Comparison of ENCODE assay signal across 8 cellular contexts in genomic region chrX:41009816-41010187, GRCh38.
DNase-seq lines count a peak whose midpoint lies in the region; ATAC-seq and TF ChIP-seq lines count a peak whose summit lies in the region.

No MANE protein-coding gene starts in this region.

- TF ChIP-seq CTCF in Calu3 (IDR thresholded peaks at IDR 0.05; ENCODE audit: unreplicated experiment): no peak
- no peak for TF ChIP-seq CTCF in esophagus muscularis mucosa (IDR thresholded peaks at IDR 0.05)
- TF ChIP-seq CTCF in psoas muscle (IDR thresholded peaks at IDR 0.05): no peak

- DNase-seq in Calu3: no peak
- no peak for DNase-seq in SJCRH30
- no peak for DNase-seq in esophagus muscularis mucosa (ENCODE audit: extremely low spot score)
- no peak for DNase-seq in psoas muscle
- no peak for DNase-seq in NCI-H2196 (lab: John Stamatoyannopoulos, UW; ENCODE audit: unreplicated experiment)
- DNase-seq in hepatic stellate cell (ENCODE audit: low spot score): no peak

- no peak for TF ChIP-seq POLR2A in esophagus muscularis mucosa (IDR thresholded peaks at IDR 0.05; ENCODE audit: low read depth)

- TF ChIP-seq EP300 in esophagus muscularis mucosa (IDR thresholded peaks at IDR 0.05): no peak

- intact Hi-C loops in Calu3 (cut with micrococcal nuclease; ENCODE audit: unreplicated experiment) (loop anchor here (5.0 kb wide), 1 partner anchor 72 kb away; no protein-coding TSS in a partner anchor), esophagus muscularis mucosa (cut with DNase I) (no loop called here), psoas muscle (cut with DNase I) (loop anchor here (2.0 to 5.0 kb wide), 2 partner anchors 72 to 73 kb away; no protein-coding TSS in a partner anchor)

- peaks cover 15% of the 10 kb centered on the region for H3K4me1 Mint-ChIP-seq in Calu3 (ENCODE audit: low read depth, unreplicated experiment)

- peak overlapping the region; percentile 72 for H3K27ac ChIP-seq in SJCRH30
- peak overlapping the region; percentile 79 to 86 (median 80) for H3K27ac ChIP-seq in esophagus muscularis mucosa (replicated peaks in 1 of 4)
- H3K27ac ChIP-seq in psoas muscle: peak overlapping the region; percentile 83

- H3K27me3 Mint-ChIP-seq in Calu3 (ENCODE audit: unreplicated experiment): no peaks in the 10 kb centered on the region

- H3K27ac Mint-ChIP-seq in Calu3 (ENCODE audit: unreplicated experiment): peak overlapping the region; percentile 86

- H3K9me3 ChIP-seq in SJCRH30 (replicated peaks) (no peaks in the 10 kb centered on the region), esophagus muscularis mucosa (no peaks in the 10 kb centered on the region), psoas muscle (no peaks in the 10 kb centered on the region)

- H3K4me3 ChIP-seq in SJCRH30: peak overlapping the region; percentile 48
- peak overlapping the region; percentile 36 to 51 (median 44) for H3K4me3 ChIP-seq in esophagus muscularis mucosa
- H3K4me3 ChIP-seq in psoas muscle: peak overlapping the region; percentile 53

- H3K9me3 Mint-ChIP-seq in Calu3 (ENCODE audit: low read depth, unreplicated experiment): no peaks in the 10 kb centered on the region

- ATAC-seq in psoas muscle (peak; percentile 60 to 75 (median 63)), HG02981 (IDR thresholded peaks at IDR 0.05; ENCODE audit: unreplicated experiment) (no peak), HG03457 (IDR thresholded peaks at IDR 0.05; ENCODE audit: unreplicated experiment) (no peak)

- peaks cover 8% of the 10 kb centered on the region for H3K36me3 Mint-ChIP-seq in Calu3 (ENCODE audit: insufficient read depth, unreplicated experiment)

- CTCF ChIA-PET in Calu3 (lab: Charles Lee): interaction anchor here (0.7 to 1.2 kb wide), 6 partner anchors 8 to 466 kb away, joined by 3 to 8 read pairs (median 3); no protein-coding TSS in a partner anchor

- H3K36me3 ChIP-seq in SJCRH30 (no peaks in the 10 kb centered on the region), esophagus muscularis mucosa (no peaks in the 10 kb centered on the region), psoas muscle (ENCODE audit: insufficient read depth in 1 of 2, low read depth in 1 of 2) (no peaks in the 10 kb centered on the region)

- H3K4me1 ChIP-seq in SJCRH30: no peaks in the 10 kb centered on the region
- H3K4me1 ChIP-seq in esophagus muscularis mucosa: peaks cover 0 to 17% (median 16%) of the 10 kb centered on the region in 4 donors
- peaks cover 6% of the 10 kb centered on the region for H3K4me1 ChIP-seq in psoas muscle

- 46% methylated on average over 6 of the region's 6 CpGs for WGBS in esophagus muscularis mucosa
- whole genome bisulfite sequencing in psoas muscle, 3 donors: 7 to 55% (median 16%) methylated on average over 5 to 6 of the region's 6 CpGs

- H3K27me3 ChIP-seq in SJCRH30 (no peaks in the 10 kb centered on the region), esophagus muscularis mucosa (peaks cover 0 to 6% (median 0%) of the 10 kb centered on the region in 4 donors), psoas muscle (ENCODE audit: insufficient read depth in 3 of 3, low read length in 2 of 3) (peaks cover 0 to 26% (median 0%) of the 10 kb centered on the region in 3 donors)

- H3K4me3 Mint-ChIP-seq in Calu3 (ENCODE audit: low read depth, unreplicated experiment): peak overlapping the region; percentile 58

- BruUV-seq in Calu3 (replicated peaks; lab: Mats Ljungman, UMichigan): TSS peak; percentile 86

Comparison
In these comparisons a context has a peak if more than half of its experiments do, and no peak if none do; other contexts are left out.
1. ATAC-seq: peak in psoas muscle (4 of 4); none in HG02981 (single experiment) and HG03457 (single experiment).
2. Peak in every context shown above with its lines, with median percentiles within 50 percentile points of each other: H3K27ac ChIP-seq and H3K4me3 ChIP-seq.